In genomic region chr17:8797621-8798175, GRCh38 we compare ENCODE assay signal across 18 cellular contexts. TPM values are rescaled to one million over a fixed set of nuclear protein-coding genes. Genes with fewer than 3 reads are reported as not detected.
DNase-seq lines count a peak whose midpoint lies in the region; ATAC-seq and TF ChIP-seq lines count a peak whose summit lies in the region.
"Had no signal": no experiment of that assay in that cellular context is flagged by ENCODE, and none has a peak within 500 bp of the region (broad histone marks: within the 10 kb centered on the region; RNA-seq: fewer than 3 reads in every experiment).

No MANE protein-coding gene starts in this region.

- no peaks in the 10 kb centered on the region for H3K36me3 ChIP-seq in neuronal stem cell (replicated peaks in 1 of 2; ENCODE audit: control insufficient read depth in 2 of 2, insufficient read depth in 2 of 2, low read length in 2 of 2)
- H3K36me3 ChIP-seq: BLaER1 had no signal

- TF ChIP-seq CTCF in GM10266 (IDR thresholded peaks at IDR 0.05; ENCODE audit: control insufficient read depth, insufficient read depth, low read depth, missing control alignments) (no peak), H9 (conservative IDR thresholded peaks at IDR 0.05) (no peak)

- H3K4ac ChIP-seq in H9 (ENCODE audit: low read depth, low read length), result no peak overlapping the region
- no peak overlapping the region for H3K4ac ChIP-seq in neuronal stem cell (ENCODE audit: low read length)

- H3K27ac ChIP-seq in H9 (ENCODE audit: insufficient read length, low read depth, low read length) (no peak overlapping the region), neuronal stem cell (replicated peaks; ENCODE audit: low read length) (no peak overlapping the region)
- H3K27ac ChIP-seq: BLaER1, GM23248 had no signal

- H4K8ac ChIP-seq in H9 (replicated peaks; ENCODE audit: insufficient read length, low read depth, low read length) (no peak overlapping the region), neuronal stem cell (ENCODE audit: low read depth, low read length) (no peak overlapping the region)

- H3T11ph ChIP-seq in H9 (ENCODE audit: low read length), result no peak overlapping the region

- no peaks in the 10 kb centered on the region for H3K36me3 Mint-ChIP-seq in H9 (ENCODE audit: insufficient read depth in 1 of 3, low read depth in 3 of 3)
- no peaks in the 10 kb centered on the region for H3K36me3 Mint-ChIP-seq in activated naive CD4-positive, alpha-beta T cell treated with anti-CD3 and anti-CD28 coated beads, Interleukin-2, amount 50 U/mL, for 72 hours

- no peak overlapping the region for H3K23ac ChIP-seq in H9 (ENCODE audit: insufficient read length, low read depth, low read length)
- H3K23ac ChIP-seq in neuronal stem cell (ENCODE audit: low read depth, low read length, poor library complexity), result no peak overlapping the region

- H3K18ac ChIP-seq in H9 (ENCODE audit: insufficient read length, low read depth, low read length), result no peak overlapping the region
- H3K18ac ChIP-seq in neuronal stem cell (ENCODE audit: low read length), result peak overlapping the region; percentile 8

- H3K9me3 ChIP-seq in H9 (ENCODE audit: control insufficient read depth, low read depth, low read length), result no peaks in the 10 kb centered on the region
- H3K9me3 ChIP-seq in neuronal stem cell (replicated peaks in 1 of 2; ENCODE audit: control insufficient read depth in 2 of 2, insufficient read depth in 1 of 2, low read depth in 1 of 2, low read length in 2 of 2), result peaks cover 0 to 4% of the 10 kb centered on the region in 2 donors
- H3K9me3 ChIP-seq: BLaER1, Caco-2 had no signal

- H3K27ac Mint-ChIP-seq in H9, result no peak overlapping the region; a peak in 1 of 7 replicates
- H3K27ac Mint-ChIP-seq in activated naive CD4-positive, alpha-beta T cell treated with anti-CD3 and anti-CD28 coated beads, Interleukin-2, amount 50 U/mL, for 72 hours, result peak overlapping the region in 1 of 2 donors; percentile 82
- H3K27ac Mint-ChIP-seq: CD8-positive, alpha-beta memory T cell had no signal

- WGBS in H9 (ENCODE audit: extremely low coverage, insufficient read length, low lambda C conversion rate), result no CpG with 5 or more reads among the region's 14 CpGs
- WGBS in neuronal stem cell (ENCODE audit: extremely low coverage in 2 of 2, insufficient read length in 2 of 2, insufficient replicate concordance in 1 of 2), 2 donors, result no CpG with 5 or more reads among the region's 14 CpGs

- H3K27me3 Mint-ChIP-seq in H9 (ENCODE audit: low read depth), result peaks cover 1% of the 10 kb centered on the region

- ATAC-seq in activated naive CD4-positive, alpha-beta T cell treated with anti-CD3 and anti-CD28 coated beads, Interleukin-2, amount 50 U/mL, for 72 hours, result no peak

- DNase-seq in GM10266 (ENCODE audit: extremely low spot score) (peak; percentile 6), H9 (peak; percentile 26), ecto neural progenitor cell (ENCODE audit: low spot score) (peak; percentile 44), neuronal stem cell (ENCODE audit: low spot score) (no peak), Kasumi-1 (lab: John Stamatoyannopoulos, UW) (no peak), DMS 273 (lab: John Stamatoyannopoulos, UW; ENCODE audit: unreplicated experiment) (no peak), DMS 273 treated with DMSO at 0.1 percent for 48 hours (lab: John Stamatoyannopoulos, UW) (no peak)
- DNase-seq in activated naive CD4-positive, alpha-beta T cell treated with anti-CD3 and anti-CD28 coated beads, Interleukin-2, amount 50 U/mL, for 72 hours (ENCODE audit: low spot score in 2 of 2), result no peak
- DNase-seq: 8988T; AML-193; Caco-2; CD8-positive, alpha-beta memory T cell; GM23248; IMR-90 had no signal

- H3K14ac ChIP-seq in H9 (ENCODE audit: insufficient read depth, low read length), result no peak overlapping the region
- H3K14ac ChIP-seq in neuronal stem cell (ENCODE audit: low read length), result no peak overlapping the region

- H2BK20ac ChIP-seq in H9 (ENCODE audit: low read depth, low read length, poor library complexity, severe bottlenecking), result no peak overlapping the region

- peak overlapping the region in 1 of 2 donors; percentile 44 for H3K4me3 ChIP-seq in neuronal stem cell (ENCODE audit: low read length in 2 of 2)
- H3K4me3 ChIP-seq: BLaER1, GM23248 had no signal

- peaks cover 0 to 2% of the 10 kb centered on the region in 2 experiments; a peak in 2 of 5 replicates for H3K9me3 Mint-ChIP-seq in H9
- H3K9me3 Mint-ChIP-seq in activated naive CD4-positive, alpha-beta T cell treated with anti-CD3 and anti-CD28 coated beads, Interleukin-2, amount 50 U/mL, for 72 hours, result no peaks in the 10 kb centered on the region

- no peaks in the 10 kb centered on the region for H3K23me2 ChIP-seq in H9 (ENCODE audit: insufficient read length, low read depth, low read length, poor library complexity, severe bottlenecking)

- H4K91ac ChIP-seq in H9 (ENCODE audit: insufficient read length, low read depth, low read length) (no peak overlapping the region), neuronal stem cell (ENCODE audit: low read depth, low read length, poor library complexity) (no peak overlapping the region)

- H4K20me1 ChIP-seq in H9 (ENCODE audit: control insufficient read depth, insufficient read depth, insufficient read length), result no peaks in the 10 kb centered on the region
- H4K20me1 ChIP-seq: BLaER1 had no signal

- H4K5ac ChIP-seq in H9 (ENCODE audit: insufficient read length, low read depth, low read length), result no peak overlapping the region

- H2BK12ac ChIP-seq in H9 (ENCODE audit: insufficient read length, low read depth, low read length), result no peak overlapping the region
- no peak overlapping the region for H2BK12ac ChIP-seq in neuronal stem cell (ENCODE audit: low read length)

- no peak overlapping the region for H2BK15ac ChIP-seq in H9 (ENCODE audit: low read depth, low read length)
- no peak overlapping the region for H2BK15ac ChIP-seq in neuronal stem cell (ENCODE audit: low read length)

- H3K4me1 ChIP-seq in H9 (ENCODE audit: insufficient read depth, low read length) (no peaks in the 10 kb centered on the region), neuronal stem cell (ENCODE audit: control insufficient read depth in 2 of 2, insufficient read depth in 1 of 2, low read depth in 1 of 2, low read length in 2 of 2) (peaks cover 0 to 3% of the 10 kb centered on the region in 2 donors)
- H3K4me1 ChIP-seq: Caco-2 had no signal

- H3K79me1 ChIP-seq in H9 (ENCODE audit: insufficient read depth, low read depth, low read length, poor library complexity, severe bottlenecking), result no peaks in the 10 kb centered on the region
- peaks cover 3% of the 10 kb centered on the region for H3K79me1 ChIP-seq in neuronal stem cell (ENCODE audit: low read depth, low read length)

- peak overlapping the region in 1 of 2 experiments; percentile 75; a peak in 1 of 5 replicates for H3K4me3 Mint-ChIP-seq in H9
- H3K4me3 Mint-ChIP-seq: CD8-positive, alpha-beta memory T cell had no signal

- H2AK5ac ChIP-seq in H9 (ENCODE audit: insufficient read length, low read length) (no peak overlapping the region), neuronal stem cell (ENCODE audit: low read depth, low read length) (no peak overlapping the region)

- no peak overlapping the region for H2AFZ ChIP-seq in H9 (ENCODE audit: low read length)
- H2AFZ ChIP-seq in neuronal stem cell (ENCODE audit: low read length), result no peak overlapping the region
- H2AFZ ChIP-seq: GM23248 had no signal

- H2BK120ac ChIP-seq in H9 (ENCODE audit: low read depth, low read length, poor library complexity, severe bottlenecking), result no peak overlapping the region
- H2BK120ac ChIP-seq in neuronal stem cell (ENCODE audit: low read depth, low read length), result no peak overlapping the region

- no peaks in the 10 kb centered on the region for H3K79me2 ChIP-seq in H9 (ENCODE audit: insufficient read depth, low read length)

- peaks cover 17 to 32% of the 10 kb centered on the region in 2 experiments for H3K4me1 Mint-ChIP-seq in H9
- H3K4me1 Mint-ChIP-seq: CD8-positive, alpha-beta memory T cell had no signal

- H3K27me3 ChIP-seq in H9 (ENCODE audit: insufficient read depth, low read length), result no peaks in the 10 kb centered on the region
- H3K27me3 ChIP-seq in neuronal stem cell (ENCODE audit: control insufficient read depth in 3 of 3, insufficient read depth in 3 of 3, low read depth in 1 of 3, low read length in 3 of 3), result peaks cover 3 to 53% (median 19%) of the 10 kb centered on the region in 3 experiments
- H3K27me3 ChIP-seq: BLaER1 had no signal

- H3K4me2 ChIP-seq in H9 (ENCODE audit: insufficient read depth, insufficient read length, low read length) (no peak overlapping the region), neuronal stem cell (ENCODE audit: insufficient read depth, low read length, poor library complexity, severe bottlenecking) (no peak overlapping the region)
- H3K4me2 ChIP-seq: BLaER1 had no signal

- H3K9ac ChIP-seq in H9 (ENCODE audit: extremely low read depth, insufficient read length, low read length) (no peak overlapping the region), neuronal stem cell (ENCODE audit: low read depth, low read length, poor library complexity) (no peak overlapping the region)
- H3K9ac ChIP-seq: BLaER1, GM23248 had no signal

- H3K56ac ChIP-seq in H9 (ENCODE audit: insufficient read length, low read depth, low read length), result no peak overlapping the region

- no peak overlapping the region for H2BK5ac ChIP-seq in H9 (ENCODE audit: insufficient read length, low read length)
- H2BK5ac ChIP-seq in neuronal stem cell (ENCODE audit: low read length), result no peak overlapping the region

RNA-seq across cellular contexts. Expression of gene MFSD6L, which starts 1.5 kb away (rescaled TPM):
- 2.1 TPM in 2 replicates for total RNA-seq in H9 (2021)
- not detected for polyA plus RNA-seq in neuronal stem cell (2013, experiment 1 of 2)
- polyA plus RNA-seq in neuronal stem cell (2013, experiment 2 of 2), result not detected
- total RNA-seq in activated naive CD4-positive, alpha-beta T cell treated with anti-CD3 and anti-CD28 coated beads, Interleukin-2, amount 50 U/mL, for 72 hours, result under 1 TPM; 0.16 to 0.62 TPM
- total RNA-seq: Caco-2; CD8-positive, alpha-beta memory T cell; Daoy; GM23248; H7; HT-29; IMR-90 had no signal
- polyA plus RNA-seq: CD8-positive, alpha-beta memory T cell; GM23248; IMR-90 had no signal

RNA-seq across cellular contexts. Expression of gene SPDYE4, which starts 39.4 kb away (rescaled TPM):
- not detected in 2 replicates for total RNA-seq in H9 (2021)
- not detected for polyA plus RNA-seq in neuronal stem cell (2013, experiment 1 of 2)
- not detected for polyA plus RNA-seq in neuronal stem cell (2013, experiment 2 of 2)
- not detected for total RNA-seq in activated naive CD4-positive, alpha-beta T cell treated with anti-CD3 and anti-CD28 coated beads, Interleukin-2, amount 50 U/mL, for 72 hours
- total RNA-seq: Caco-2; CD8-positive, alpha-beta memory T cell; Daoy; GM23248; H7; HT-29; IMR-90 had no signal
- polyA plus RNA-seq: CD8-positive, alpha-beta memory T cell; GM23248; IMR-90 had no signal

RNA-seq across cellular contexts. Expression of gene CCDC42, which starts 53.1 kb away (rescaled TPM):
- total RNA-seq in H9 (2021), result not detected in 2 replicates
- not detected for polyA plus RNA-seq in neuronal stem cell (2013, experiment 1 of 2)
- 0.03 TPM for polyA plus RNA-seq in neuronal stem cell (2013, experiment 2 of 2)
- not detected for total RNA-seq in activated naive CD4-positive, alpha-beta T cell treated with anti-CD3 and anti-CD28 coated beads, Interleukin-2, amount 50 U/mL, for 72 hours
- total RNA-seq: Caco-2, Daoy, GM23248, H7, HT-29, IMR-90 had no signal
- polyA plus RNA-seq: CD8-positive, alpha-beta memory T cell; GM23248; IMR-90 had no signal

Comparison
In these comparisons a context has a peak if more than half of its experiments do, and no peak if none do; other contexts are left out.
1. DNase-seq: peak in GM10266 (single experiment), H9 (single experiment) and ecto neural progenitor cell (single experiment); none in neuronal stem cell (single experiment), activated naive CD4-positive, alpha-beta T cell treated with anti-CD3 and anti-CD28 coated beads, Interleukin-2, amount 50 U/mL, for 72 hours (0 of 2), Kasumi-1 (0 of 2), DMS 273 (single experiment) and DMS 273 treated with DMSO at 0.1 percent for 48 hours (single experiment).